17 cellular contexts compared by ENCODE assay signal in genomic region chr17:77115947-77116346, GRCh38. TPM values are rescaled to one million over a fixed set of nuclear protein-coding genes. Genes with fewer than 3 reads are reported as not detected.
DNase-seq lines count a peak whose midpoint lies in the region; ATAC-seq and TF ChIP-seq lines count a peak whose summit lies in the region.
"Had no signal": no experiment of that assay in that cellular context is flagged by ENCODE, and none has a peak within 500 bp of the region (broad histone marks: within the 10 kb centered on the region; RNA-seq: fewer than 3 reads in every experiment).

No MANE protein-coding gene starts in this region.

- DNase-seq in dorsolateral prefrontal cortex (no peak), thoracic aorta (ENCODE audit: low spot score) (no peak), hepatic stellate cell (ENCODE audit: low spot score) (no peak), nucleus accumbens (lab: John Stamatoyannopoulos, UW) (no peak)
- DNase-seq in stimulated activated naive CD8-positive, alpha-beta T cell treated with anti-CD3 and anti-CD28 coated beads, Interleukin-15, Interleukin-2, amounts not matched to agents 100 U/mL and 50 U/mL, for 24 hours = no peak
- DNase-seq: activated T-cell treated with anti-CD3 and anti-CD28 coated beads, Interleukin-2, amount 50 U/mL, for 48 hours; CD8-positive, alpha-beta T cell; colonic mucosa; DMS79; hypothalamus; NCI-H146; NCI-H2171 treated with DMSO at 0.1 percent for 48 hours; SHP77; stimulated activated CD4-positive, alpha-beta T cell treated with anti-CD3 and anti-CD28 coated beads, Interleukin-15, amount 100 ng/mL, for 24 hours had no signal

- peak overlapping the region; percentile 85 for H3K27ac ChIP-seq in VCaP
- peak overlapping the region in 58 of 59 donors; percentile 20 to 96 (median 82) for H3K27ac ChIP-seq in dorsolateral prefrontal cortex
- peak overlapping the region; percentile 49 for H3K27ac ChIP-seq in muscle layer of duodenum (ENCODE audit: low read length)
- H3K27ac ChIP-seq in thoracic aorta = peak overlapping the region; percentile 18 to 47
- H3K27ac ChIP-seq: colonic mucosa had no signal

- H3K27me3 ChIP-seq in dorsolateral prefrontal cortex (no peaks in the 10 kb centered on the region), muscle layer of duodenum (ENCODE audit: low read depth, low read length) (no peaks in the 10 kb centered on the region), thoracic aorta (replicated peaks; ENCODE audit: insufficient read depth) (no peaks in the 10 kb centered on the region)
- H3K27me3 ChIP-seq: colonic mucosa had no signal

- ATAC-seq in thoracic aorta (ENCODE audit: insufficient number of reproducible peaks, low FRiP score, low read depth) (no peak), HG03039 (IDR thresholded peaks at IDR 0.05; ENCODE audit: unreplicated experiment) (no peak)
- ATAC-seq in stimulated activated naive CD8-positive, alpha-beta T cell treated with anti-CD3 and anti-CD28 coated beads, Interleukin-15, Interleukin-2, amounts not matched to agents 100 U/mL and 50 U/mL, for 24 hours = no peak
- ATAC-seq: CD8-positive, alpha-beta T cell had no signal

- no peaks in the 10 kb centered on the region for H3K9me3 ChIP-seq in muscle layer of duodenum (ENCODE audit: control insufficient read depth in 1 of 2, low read length in 2 of 2)
- no peaks in the 10 kb centered on the region for H3K9me3 ChIP-seq in thoracic aorta
- H3K9me3 ChIP-seq: colonic mucosa had no signal

- H3K4me1 ChIP-seq in muscle layer of duodenum (ENCODE audit: control insufficient read depth in 1 of 2, insufficient read depth in 2 of 2, low read length in 2 of 2) (no peaks in the 10 kb centered on the region), thoracic aorta (ENCODE audit: control insufficient read depth in 1 of 2, low read depth in 2 of 2) (peaks cover 18 to 27% of the 10 kb centered on the region in 2 donors)
- H3K4me1 ChIP-seq: colonic mucosa had no signal

- no peak for TF ChIP-seq CTCF in VCaP (conservative IDR thresholded peaks at IDR 0.05)
- no peak for TF ChIP-seq CTCF in dorsolateral prefrontal cortex (IDR thresholded peaks at IDR 0.05 in 54 of 56, conservative IDR thresholded peaks at IDR 0.05 in 2 of 56; ENCODE audit: low read depth in 1 of 56, partially characterized antibody in 56 of 56)
- TF ChIP-seq CTCF in thoracic aorta (IDR thresholded peaks at IDR 0.05) = no peak

- H3K36me3 ChIP-seq in muscle layer of duodenum (ENCODE audit: control insufficient read depth in 1 of 2, insufficient read depth in 2 of 2, low read length in 2 of 2) (no peaks in the 10 kb centered on the region), thoracic aorta (no peaks in the 10 kb centered on the region)
- H3K36me3 ChIP-seq: colonic mucosa had no signal

- intact Hi-C loops in dorsolateral prefrontal cortex (cut with DNase I) = no loop called here

- H3K4me3 ChIP-seq in dorsolateral prefrontal cortex (no peak overlapping the region), muscle layer of duodenum (ENCODE audit: low read depth in 1 of 2, low read length in 2 of 2) (no peak overlapping the region), thoracic aorta (no peak overlapping the region)
- H3K4me3 ChIP-seq: colonic mucosa had no signal

RNA-seq across cellular contexts. Expression of gene SEC14L1, which starts 24.8 kb away (rescaled TPM):
- total RNA-seq in dorsolateral prefrontal cortex (100 to 1,000 TPM in 117 of 120 experiments, 10 to 100 TPM in 3; 93.3 to 297 (median 156) TPM), thoracic aorta (100 to 1,000 TPM in 1 of 2 donors, 10 to 100 TPM in 1; 89.0 to 105 TPM)

Comparison
In these comparisons a context has a peak if more than half of its experiments do, and no peak if none do; other contexts are left out.
1. H3K27ac ChIP-seq: peak in every context shown above with its lines; median percentile 85 in VCaP; 82 in dorsolateral prefrontal cortex; 49 in muscle layer of duodenum; 32 in thoracic aorta.